In the genomic region with DNA sequence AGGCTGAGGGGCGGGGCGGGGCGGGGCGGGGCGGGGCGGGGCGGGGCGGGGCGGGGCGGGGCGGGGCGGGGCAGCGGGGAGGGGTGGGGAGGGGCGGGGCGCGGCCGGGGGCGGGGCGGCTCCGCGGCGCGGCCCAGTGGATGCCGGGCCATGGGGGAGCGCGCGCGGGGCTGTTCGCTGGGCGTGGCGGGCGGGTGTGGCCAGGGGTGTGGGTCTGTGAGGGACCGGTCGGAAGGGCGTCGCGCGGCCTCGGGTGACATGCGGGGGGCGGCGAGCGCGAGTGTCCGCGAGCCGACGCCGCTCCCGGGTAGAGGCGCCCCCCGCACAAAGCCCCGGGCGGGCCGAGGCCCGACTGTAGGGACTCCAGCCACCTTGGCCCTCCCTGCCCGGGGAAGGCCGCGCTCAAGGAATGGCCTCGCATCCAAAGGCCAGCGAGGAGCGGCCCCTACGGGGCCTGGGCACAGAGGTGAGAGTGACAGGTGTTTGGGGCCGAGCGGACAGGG, we compare ENCODE assay signal across 8 cellular contexts. TPM values are rescaled to one million over a fixed set of nuclear protein-coding genes. Genes with fewer than 3 reads are reported as not detected.
DNase-seq lines count a peak whose midpoint lies in the region; ATAC-seq and TF ChIP-seq lines count a peak whose summit lies in the region.

TSS of gene ZFP28 (plus strand) at position 188 of the 503 bp plus-strand sequence. CDS start at position 259, 71 bp downstream.

- H3K27ac Mint-ChIP-seq in activated naive CD8-positive, alpha-beta T cell, result peak within 1 kb of the TSS; percentile 88

- H3K36me3 Mint-ChIP-seq in activated naive CD8-positive, alpha-beta T cell, result peaks cover 37% of the 10 kb centered on the region

- H3K4me1 Mint-ChIP-seq in activated naive CD8-positive, alpha-beta T cell (ENCODE audit: low read depth), result peaks cover 16% of the 10 kb centered on the region

- H3K4me1 ChIP-seq in left ventricle myocardium inferior, result peaks cover 25% of the 10 kb centered on the region

- peak within 1 kb of the TSS; percentile 83 for H3K4me3 ChIP-seq in left ventricle myocardium inferior
- peak within 1 kb of the TSS; percentile 81 for H3K4me3 ChIP-seq in retinal pigment epithelial cell (ENCODE audit: low read length)

- no peaks in the 10 kb centered on the region for H3K27me3 Mint-ChIP-seq in activated naive CD8-positive, alpha-beta T cell

- peaks cover 18% of the 10 kb centered on the region for H3K9me3 Mint-ChIP-seq in activated naive CD8-positive, alpha-beta T cell (ENCODE audit: low read depth)

- H3K4me3 Mint-ChIP-seq in activated naive CD8-positive, alpha-beta T cell, result peak within 1 kb of the TSS; percentile 90

- TF ChIP-seq CTCF in left ventricle myocardium inferior (IDR thresholded peaks at IDR 0.05; ENCODE audit: borderline replicate concordance) (no peak), retinal pigment epithelial cell (conservative IDR thresholded peaks at IDR 0.05; ENCODE audit: low read depth, low read length) (no peak)

- DNase-seq in DMS 273 treated with DMSO at 0.1 percent for 48 hours (lab: John Stamatoyannopoulos, UW) (peak; percentile 54), H4 (ENCODE audit: low spot score) (peak; percentile 58), NCI-H2196 treated with DMSO at 0.1 percent for 48 hours (lab: John Stamatoyannopoulos, UW; ENCODE audit: unreplicated experiment) (peak; percentile 75), left ventricle myocardium inferior (peak; percentile 89), retinal pigment epithelial cell (ENCODE audit: low read depth) (no peak)

- H3K27me3 ChIP-seq in left ventricle myocardium inferior (ENCODE audit: low read depth), result no peaks in the 10 kb centered on the region

- no peak for ATAC-seq in HG03521 (IDR thresholded peaks at IDR 0.05; ENCODE audit: unreplicated experiment)
- ATAC-seq in GM19328 (IDR thresholded peaks at IDR 0.05; ENCODE audit: unreplicated experiment), result no peak

- H3K9me3 ChIP-seq in left ventricle myocardium inferior (replicated peaks), result peaks cover 72% of the 10 kb centered on the region

- H3K27ac ChIP-seq in left ventricle myocardium inferior (replicated peaks), result peak within 1 kb of the TSS; percentile 98

- peaks cover 56% of the 10 kb centered on the region for H3K36me3 ChIP-seq in left ventricle myocardium inferior

- intact Hi-C loops in left ventricle myocardium inferior (cut with micrococcal nuclease), result no loop called here

RNA-seq across cellular contexts. Expression of gene ZFP28, which starts in this region (rescaled TPM):
- 3.9 and 4.7 TPM in 2 replicates for total RNA-seq in H4 (2014; rRNA removed; shearing (Covaris generic))
- 6.0 TPM for total RNA-seq in left ventricle myocardium inferior
